1 cellular context compared by ENCODE assay signal in genomic region chr2:195656859-195657633, GRCh38.
TF ChIP-seq lines count a peak whose summit lies in the region.

TSS of gene SLC39A10 (plus strand) at chr2:195657226. CDS start at chr2:195680043, 22,817 bp downstream.

TF ChIP-seq in HepG2, 621 proteins besides CTCF, POLR2A, EP300 and RAD21 (continued from another document):
- TF ChIP-seq AHDC1 (CRISPR knock-in tag; IDR thresholded peaks at IDR 0.05; ENCODE audit: borderline replicate concordance) (peak; percentile 72; the same call in 1 of the 2 replicates), HIVEP1 (CRISPR knock-in tag; IDR thresholded peaks at IDR 0.05) (peak; percentile 79), ZNF260 (CRISPR knock-in tag; IDR thresholded peaks at IDR 0.05; ENCODE audit: borderline replicate concordance, low read depth) (no peak), ZBTB44 (CRISPR knock-in tag; IDR thresholded peaks at IDR 0.05) (peak; percentile 19; the same call in 1 of the 2 replicates), NBN (conservative IDR thresholded peaks at IDR 0.05) (no peak), ZNF800 (CRISPR knock-in tag; IDR thresholded peaks at IDR 0.05) (peak; percentile 26; the same call in 1 of the 2 replicates), POLR2AphosphoS5 (IDR thresholded peaks at IDR 0.05; ENCODE audit: low read depth, low read length) (peak; percentile 89)
TF ChIP-seq in HepG2: peak in this region for 249.
